In genomic region chr1:166377896-166378295, GRCh38 we compare ENCODE assay signal across 30 cellular contexts.
"Had no signal": no experiment of that assay in that cellular context is flagged by ENCODE, and none has a peak within 500 bp of the region (broad histone marks: within the 10 kb centered on the region; RNA-seq: fewer than 3 reads in every experiment).

No MANE protein-coding gene starts in this region.

- ATAC-seq: left colon; left lung; lower lobe of right lung; naive thymus-derived CD8-positive, alpha-beta T cell; pancreas; right cardiac atrium; sciatic nerve; stimulated activated memory B cell treated with anti-CD40 and anti-IgM and Interleukin-4, amounts not matched to agents 10 μg/mL and 1 μg/mL and 100 μg/mL, for 72 hours; stimulated activated naive CD8-positive, alpha-beta T cell treated with anti-CD3 and anti-CD28 coated beads, Interleukin-15, amount 100 ng/mL, for 72 hours had no signal

- H3K36me3 ChIP-seq: left lung, lower lobe of right lung, pancreas, prostate gland, transverse colon, upper lobe of left lung, vagina had no signal

- H3K27me3 ChIP-seq: left lung, pancreas, transverse colon, upper lobe of left lung, vagina had no signal

- H3K4me1 ChIP-seq: left lung, lower lobe of right lung, pancreas, prostate gland, transverse colon, upper lobe of left lung, vagina had no signal

- DNase-seq: hypothalamus; immature natural killer cell; kidney; left colon; left lung; lower lobe of right lung; mammary epithelial cell; mesenchymal stem cell; naive thymus-derived CD8-positive, alpha-beta T cell; nucleus accumbens; pancreas; posterior cingulate gyrus; retina; right cardiac atrium; small intestine; stimulated activated CD4-positive, alpha-beta T cell treated with anti-CD3 and anti-CD28 coated beads, Interleukin-1b, Interleukin-23, amount 100 ng/mL, for 48 hours; stimulated activated CD4-positive, alpha-beta T cell treated with anti-CD3 and anti-CD28 coated beads, Interleukin-2, amount 100 ng/mL, for 48 hours; stimulated activated CD4-positive, alpha-beta T cell treated with anti-CD3 and anti-CD28 coated beads, Interleukin-4, amount 100 ng/mL, for 4 hours; stimulated activated CD8-positive, alpha-beta memory T cell treated with anti-CD3 and anti-CD28 coated beads, Interleukin-4, amount 100 ng/mL, for 48 hours; stimulated activated naive CD4-positive, alpha-beta T cell treated with Interleukin-2 at 50 U/mL for 16 hours; stimulated activated naive CD8-positive, alpha-beta T cell treated with anti-CD3 and anti-CD28 coated beads, Interleukin-15, amount 100 ng/mL, for 72 hours; substantia nigra; transverse colon; upper lobe of left lung had no signal

- H3K36me3 Mint-ChIP-seq: immature natural killer cell; naive thymus-derived CD8-positive, alpha-beta T cell; stimulated activated memory B cell treated with anti-CD40 and anti-IgM and Interleukin-4, amounts not matched to agents 10 μg/mL and 1 μg/mL and 100 μg/mL, for 72 hours had no signal

- H3K27ac Mint-ChIP-seq: immature natural killer cell; naive thymus-derived CD8-positive, alpha-beta T cell; nephron; stimulated activated memory B cell treated with anti-CD40 and anti-IgM and Interleukin-4, amounts not matched to agents 10 μg/mL and 1 μg/mL and 100 μg/mL, for 72 hours; stimulated activated naive CD8-positive, alpha-beta T cell treated with anti-CD3 and anti-CD28 coated beads, Interleukin-15, amount 100 ng/mL, for 72 hours had no signal

- H3K27me3 Mint-ChIP-seq: stimulated activated memory B cell treated with anti-CD40 and anti-IgM and Interleukin-4, amounts not matched to agents 10 μg/mL and 1 μg/mL and 100 μg/mL, for 72 hours had no signal

- H3K9me3 ChIP-seq: left lung, lower lobe of right lung, pancreas, prostate gland, transverse colon, upper lobe of left lung, vagina had no signal

- H3K4me3 ChIP-seq: left lung, lower lobe of right lung, pancreas, prostate gland, transverse colon, upper lobe of left lung, vagina had no signal

- H3K4me1 Mint-ChIP-seq: immature natural killer cell; naive thymus-derived CD8-positive, alpha-beta T cell; nephron; neural crest cell; stimulated activated memory B cell treated with anti-CD40 and anti-IgM and Interleukin-4, amounts not matched to agents 10 μg/mL and 1 μg/mL and 100 μg/mL, for 72 hours had no signal

- H3K9me3 Mint-ChIP-seq: nephron; neural crest cell; stimulated activated memory B cell treated with anti-CD40 and anti-IgM and Interleukin-4, amounts not matched to agents 10 μg/mL and 1 μg/mL and 100 μg/mL, for 72 hours had no signal

- H3K4me3 Mint-ChIP-seq: immature natural killer cell; naive thymus-derived CD8-positive, alpha-beta T cell; nephron; neural crest cell; stimulated activated memory B cell treated with anti-CD40 and anti-IgM and Interleukin-4, amounts not matched to agents 10 μg/mL and 1 μg/mL and 100 μg/mL, for 72 hours; stimulated activated naive CD8-positive, alpha-beta T cell treated with anti-CD3 and anti-CD28 coated beads, Interleukin-15, amount 100 ng/mL, for 72 hours had no signal

- H3K27ac ChIP-seq: left lung, lower lobe of right lung, pancreas, prostate gland, transverse colon, upper lobe of left lung, vagina had no signal
